9 cellular contexts compared by ENCODE assay signal in the genomic region with DNA sequence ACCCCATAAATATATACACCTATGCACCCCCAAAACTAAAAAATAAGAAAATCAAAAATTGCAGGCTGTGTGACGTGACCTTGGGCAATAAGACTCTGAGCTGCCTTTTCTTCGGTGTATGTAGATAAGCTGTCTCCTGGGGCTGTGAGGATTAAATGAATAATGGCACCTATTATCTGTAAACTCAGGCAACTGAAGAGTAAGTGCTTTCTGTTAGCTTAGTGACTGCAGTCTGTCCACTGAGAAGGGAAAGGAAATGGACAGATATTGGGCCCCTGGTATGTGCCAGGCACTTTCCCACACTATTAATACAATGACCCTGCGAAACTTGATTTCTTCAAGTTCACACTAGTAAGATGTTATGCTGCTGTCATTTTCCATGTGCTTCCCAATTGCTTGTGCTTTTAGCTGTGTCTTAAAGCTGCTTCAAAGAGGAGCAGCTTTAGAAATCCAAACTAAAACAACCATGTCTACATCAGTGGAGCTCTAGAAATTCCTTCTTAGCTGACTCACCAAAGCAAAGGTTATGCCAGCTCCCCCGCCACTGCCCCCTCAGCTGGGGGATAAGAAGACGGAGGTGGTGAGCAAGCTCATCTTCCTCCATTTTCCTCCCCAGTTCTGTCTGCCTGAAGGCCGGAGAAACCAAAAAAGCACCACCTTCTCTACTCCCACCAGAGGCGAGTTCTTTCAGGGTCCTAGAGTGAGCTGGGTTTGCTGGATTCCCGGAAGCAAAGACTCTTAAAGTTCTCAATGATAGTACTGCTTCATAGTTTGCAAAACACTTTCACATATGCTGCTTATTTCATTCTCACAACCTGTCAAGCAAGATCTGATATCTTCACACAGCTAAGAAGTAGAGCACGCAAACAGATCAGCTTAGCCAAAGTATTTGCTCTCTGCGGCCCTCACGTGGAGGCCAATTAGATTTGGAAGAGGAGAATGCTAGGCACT. TPM values are rescaled to one million over a fixed set of nuclear protein-coding genes. Genes with fewer than 3 reads are reported as not detected.
DNase-seq lines count a peak whose midpoint lies in the region; ATAC-seq and TF ChIP-seq lines count a peak whose summit lies in the region.
"Had no signal": no experiment of that assay in that cellular context is flagged by ENCODE, and none has a peak within 500 bp of the region (broad histone marks: within the 10 kb centered on the region; RNA-seq: fewer than 3 reads in every experiment).

No MANE protein-coding gene starts in this region.

- no peak for ATAC-seq in GM18861 (IDR thresholded peaks at IDR 0.05; ENCODE audit: unreplicated experiment)
- no peak for ATAC-seq in activated naive CD4-positive, alpha-beta T cell treated with anti-CD3 and anti-CD28 coated beads, Interleukin-2, amount 50 U/mL, for 72 hours

- no peak overlapping the region for H3K27ac Mint-ChIP-seq in progenitor cell of endocrine pancreas
- H3K27ac Mint-ChIP-seq in activated naive CD4-positive, alpha-beta T cell treated with anti-CD3 and anti-CD28 coated beads, Interleukin-2, amount 50 U/mL, for 72 hours, result no peak overlapping the region

- H3K9me3 Mint-ChIP-seq in progenitor cell of endocrine pancreas (ENCODE audit: low read depth), result peaks cover 6% of the 10 kb centered on the region
- no peaks in the 10 kb centered on the region for H3K9me3 Mint-ChIP-seq in activated naive CD4-positive, alpha-beta T cell treated with anti-CD3 and anti-CD28 coated beads, Interleukin-2, amount 50 U/mL, for 72 hours

- H3K27me3 Mint-ChIP-seq in progenitor cell of endocrine pancreas, result no peaks in the 10 kb centered on the region

- peak overlapping the region; percentile 33 for H3K4me3 Mint-ChIP-seq in progenitor cell of endocrine pancreas (ENCODE audit: low read depth)

- TF ChIP-seq CTCF in progenitor cell of endocrine pancreas (IDR thresholded peaks at IDR 0.05; ENCODE audit: unreplicated experiment) (no peak), GM20000 (IDR thresholded peaks at IDR 0.05; ENCODE audit: extremely low read depth, missing control alignments) (no peak)

- H3K36me3 Mint-ChIP-seq in progenitor cell of endocrine pancreas (ENCODE audit: insufficient read depth), result peaks cover 7% of the 10 kb centered on the region
- H3K36me3 Mint-ChIP-seq in activated naive CD4-positive, alpha-beta T cell treated with anti-CD3 and anti-CD28 coated beads, Interleukin-2, amount 50 U/mL, for 72 hours, result peaks cover 0 to 8% of the 10 kb centered on the region in 2 donors

- H3K4me1 Mint-ChIP-seq in progenitor cell of endocrine pancreas (ENCODE audit: low read depth), result peaks cover 15% of the 10 kb centered on the region

- DNase-seq in GM04503 (ENCODE audit: low read depth), result peak; percentile 14
- DNase-seq in RKO (ENCODE audit: low spot score), result peak; percentile 36
- DNase-seq in fibroblast of the conjunctiva (ENCODE audit: low read depth), result peak; percentile 30
- no peak for DNase-seq in progenitor cell of endocrine pancreas (ENCODE audit: low spot score, unreplicated experiment)
- DNase-seq in GM20000 (ENCODE audit: low spot score), result no peak
- no peak for DNase-seq in activated naive CD4-positive, alpha-beta T cell treated with anti-CD3 and anti-CD28 coated beads, Interleukin-2, amount 50 U/mL, for 72 hours (ENCODE audit: low spot score in 2 of 2)
- DNase-seq in ureter (ENCODE audit: low spot score), result no peak

RNA-seq across cellular contexts. Expression of gene DGAT2L6, which starts 8.8 kb away (rescaled TPM):
- not detected in 2 replicates for total RNA-seq in progenitor cell of endocrine pancreas
- total RNA-seq in activated naive CD4-positive, alpha-beta T cell treated with anti-CD3 and anti-CD28 coated beads, Interleukin-2, amount 50 U/mL, for 72 hours, result not detected
- total RNA-seq in ureter, result not detected
- total RNA-seq: T-helper 1 cell treated with Interleukin-12 subunit alpha and Interleukin-12 subunit beta and Interleukin-4 antibody, amounts not matched to agents 30 ng/mL and 1 ng/mL, for 36 hours had no signal

RNA-seq across cellular contexts. Expression of gene IGBP1, which starts 35.3 kb away (rescaled TPM):
- total RNA-seq in progenitor cell of endocrine pancreas, result 58.8 and 60.1 TPM in 2 replicates
- total RNA-seq in activated naive CD4-positive, alpha-beta T cell treated with anti-CD3 and anti-CD28 coated beads, Interleukin-2, amount 50 U/mL, for 72 hours, result 10 to 100 TPM; 54.1 to 69.2 TPM
- total RNA-seq in ureter, result 43.4 TPM

Comparison
In these comparisons a context has a peak if more than half of its experiments do, and no peak if none do; other contexts are left out.
1. DNase-seq: peak in GM04503 (single experiment), RKO (single experiment) and fibroblast of the conjunctiva (single experiment); none in progenitor cell of endocrine pancreas (single experiment), GM20000 (single experiment), activated naive CD4-positive, alpha-beta T cell treated with anti-CD3 and anti-CD28 coated beads, Interleukin-2, amount 50 U/mL, for 72 hours (0 of 2) and ureter (single experiment).